In genomic region chr11:105861225-105861624, GRCh38 we compare ENCODE assay signal across 15 cellular contexts.
DNase-seq lines count a peak whose midpoint lies in the region; ATAC-seq, FAIRE-seq and TF ChIP-seq lines count a peak whose summit lies in the region.
"Had no signal": no experiment of that assay in that cellular context is flagged by ENCODE, and none has a peak within 500 bp of the region (broad histone marks: within the 10 kb centered on the region; RNA-seq: fewer than 3 reads in every experiment).

No MANE protein-coding gene starts in this region.

- H3K9me3 Mint-ChIP-seq in natural killer cell, result no peaks in the 10 kb centered on the region
- H3K9me3 Mint-ChIP-seq in activated CD4-positive, alpha-beta memory T cell treated with anti-CD3 and anti-CD28 coated beads, Interleukin-2, amount 10 ng/mL, durations not matched to agents 7 days and 5 days, result no peaks in the 10 kb centered on the region
- H3K9me3 Mint-ChIP-seq: activated naive CD8-positive, alpha-beta T cell treated with anti-CD3 and anti-CD28 coated beads for 36 hours had no signal

- no peak for FAIRE-seq in D721Med (lab: Jason Lieb, UNC)
- FAIRE-seq in kidney (lab: Jason Lieb, UNC), result no peak

- H3K27ac Mint-ChIP-seq in natural killer cell, result no peak overlapping the region
- no peak overlapping the region for H3K27ac Mint-ChIP-seq in activated CD4-positive, alpha-beta memory T cell treated with anti-CD3 and anti-CD28 coated beads, Interleukin-2, amount 10 ng/mL, durations not matched to agents 7 days and 5 days
- H3K27ac Mint-ChIP-seq: activated naive CD8-positive, alpha-beta T cell treated with anti-CD3 and anti-CD28 coated beads for 36 hours; mesothelial cell of epicardium had no signal

- H3K36me3 Mint-ChIP-seq in natural killer cell, result no peaks in the 10 kb centered on the region
- no peaks in the 10 kb centered on the region for H3K36me3 Mint-ChIP-seq in activated CD4-positive, alpha-beta memory T cell treated with anti-CD3 and anti-CD28 coated beads, Interleukin-2, amount 10 ng/mL, durations not matched to agents 7 days and 5 days (ENCODE audit: low read depth)
- H3K36me3 Mint-ChIP-seq: activated naive CD8-positive, alpha-beta T cell treated with anti-CD3 and anti-CD28 coated beads for 36 hours had no signal

- no peak overlapping the region for H3K4me3 ChIP-seq in RWPE2 (ENCODE audit: severe bottlenecking)
- H3K4me3 ChIP-seq in kidney (ENCODE audit: low read length in 2 of 2), result no peak overlapping the region
- no peak overlapping the region for H3K4me3 ChIP-seq in Peyer's patch
- H3K4me3 ChIP-seq: sigmoid colon, transverse colon had no signal

- DNase-seq in D721Med (ENCODE audit: insufficient read length, low spot score) (no peak), HT-29 (ENCODE audit: low spot score) (peak; percentile 14), RWPE2 (ENCODE audit: low spot score) (no peak), kidney (no peak), natural killer cell (no peak), Peyer's patch (no peak)
- DNase-seq in activated CD4-positive, alpha-beta memory T cell treated with anti-CD3 and anti-CD28 coated beads, Interleukin-2, amount 10 ng/mL, durations not matched to agents 7 days and 5 days, result no peak
- DNase-seq: activated CD8-positive, alpha-beta memory T cell treated with anti-CD3 and anti-CD28 coated beads for 24 hours; activated naive CD8-positive, alpha-beta T cell treated with anti-CD3 and anti-CD28 coated beads for 36 hours; DMS79; sigmoid colon; transverse colon had no signal

- POLR2A ChIA-PET in activated CD4-positive, alpha-beta memory T cell treated with anti-CD3 and anti-CD28 coated beads, Interleukin-2, amount 10 ng/mL, durations not matched to agents 7 days and 5 days (lab: Charles Lee), result no interaction called here

- H3K9ac ChIP-seq in kidney (ENCODE audit: low read length in 2 of 2), result no peak overlapping the region
- H3K9ac ChIP-seq: KMS-11 had no signal

- H3K4me1 Mint-ChIP-seq in natural killer cell, result no peaks in the 10 kb centered on the region
- no peaks in the 10 kb centered on the region for H3K4me1 Mint-ChIP-seq in activated CD4-positive, alpha-beta memory T cell treated with anti-CD3 and anti-CD28 coated beads, Interleukin-2, amount 10 ng/mL, durations not matched to agents 7 days and 5 days
- H3K4me1 Mint-ChIP-seq: activated naive CD8-positive, alpha-beta T cell treated with anti-CD3 and anti-CD28 coated beads for 36 hours had no signal

- no peaks in the 10 kb centered on the region for H3K4me1 ChIP-seq in RWPE2 (ENCODE audit: insufficient read depth, poor library complexity, severe bottlenecking)
- H3K4me1 ChIP-seq in kidney (ENCODE audit: control insufficient read depth in 1 of 2, insufficient read depth in 1 of 2, low read depth in 1 of 2, low read length in 2 of 2), result no peaks in the 10 kb centered on the region
- H3K4me1 ChIP-seq in Peyer's patch, result no peaks in the 10 kb centered on the region
- H3K4me1 ChIP-seq: sigmoid colon, transverse colon had no signal

- H3K4me3 Mint-ChIP-seq in natural killer cell, result no peak overlapping the region
- H3K4me3 Mint-ChIP-seq in activated CD4-positive, alpha-beta memory T cell treated with anti-CD3 and anti-CD28 coated beads, Interleukin-2, amount 10 ng/mL, durations not matched to agents 7 days and 5 days, result no peak overlapping the region
- H3K4me3 Mint-ChIP-seq: activated naive CD8-positive, alpha-beta T cell treated with anti-CD3 and anti-CD28 coated beads for 36 hours; mesothelial cell of epicardium had no signal

- CTCF ChIA-PET in activated CD4-positive, alpha-beta memory T cell treated with anti-CD3 and anti-CD28 coated beads, Interleukin-2, amount 10 ng/mL, durations not matched to agents 7 days and 5 days (lab: Charles Lee), result no interaction called here

- intact Hi-C loops in kidney (cut with DNase I), result no loop called here
- intact Hi-C loops in natural killer cell (cut with micrococcal nuclease), result loop anchor here (10.0 kb wide), 1 partner anchor 1256 kb away; no protein-coding TSS in a partner anchor

- TF ChIP-seq CTCF in D721Med (IDR thresholded peaks at IDR 0.05; ENCODE audit: insufficient read depth, missing control alignments), result peak; percentile 27
- peak; percentile 32 for TF ChIP-seq CTCF in RWPE2 (IDR thresholded peaks at IDR 0.05; ENCODE audit: poor library complexity, severe bottlenecking)
- peak; percentile 22 for TF ChIP-seq CTCF in kidney (IDR thresholded peaks at IDR 0.05; ENCODE audit: borderline replicate concordance, extremely low read depth, insufficient read depth)
- TF ChIP-seq CTCF in natural killer cell (IDR thresholded peaks at IDR 0.05), result no peak
- TF ChIP-seq CTCF in Peyer's patch (IDR thresholded peaks at IDR 0.05), result peak in 3 of 6 experiments; percentile 31 to 53 (median 49)

- H3K36me3 ChIP-seq in RWPE2 (ENCODE audit: low read depth), result no peaks in the 10 kb centered on the region
- no peaks in the 10 kb centered on the region for H3K36me3 ChIP-seq in kidney (ENCODE audit: control insufficient read depth in 1 of 2, insufficient read depth in 2 of 2, low read length in 2 of 2)
- H3K36me3 ChIP-seq in Peyer's patch, result no peaks in the 10 kb centered on the region
- H3K36me3 ChIP-seq: sigmoid colon, transverse colon had no signal

- ATAC-seq in RWPE2 (ENCODE audit: low read depth) (no peak), natural killer cell (no peak), GM18511 (IDR thresholded peaks at IDR 0.05; ENCODE audit: unreplicated experiment) (no peak)

- H3K9me3 ChIP-seq in RWPE2 (ENCODE audit: severe bottlenecking) (no peaks in the 10 kb centered on the region), kidney (ENCODE audit: control insufficient read depth in 1 of 2, low read length in 2 of 2) (no peaks in the 10 kb centered on the region), Peyer's patch (no peaks in the 10 kb centered on the region)
- H3K9me3 ChIP-seq: sigmoid colon, transverse colon had no signal

- H3K27me3 ChIP-seq in RWPE2 (ENCODE audit: insufficient read depth, poor library complexity, severe bottlenecking) (peaks cover 6% of the 10 kb centered on the region), Peyer's patch (no peaks in the 10 kb centered on the region)
- H3K27me3 ChIP-seq: sigmoid colon, transverse colon had no signal

- no peak overlapping the region for H3K27ac ChIP-seq in RWPE2 (ENCODE audit: poor library complexity, severe bottlenecking)
- no peak overlapping the region for H3K27ac ChIP-seq in kidney (ENCODE audit: low read depth in 2 of 2, low read length in 2 of 2)
- H3K27ac ChIP-seq in Peyer's patch, result no peak overlapping the region
- H3K27ac ChIP-seq: KMS-11, sigmoid colon, transverse colon had no signal

- no peak for TF ChIP-seq POLR2A in Peyer's patch (IDR thresholded peaks at IDR 0.05)

- H3K27me3 Mint-ChIP-seq in natural killer cell (ENCODE audit: low read depth in 2 of 2), result no peaks in the 10 kb centered on the region
- peaks cover 3% of the 10 kb centered on the region for H3K27me3 Mint-ChIP-seq in activated CD4-positive, alpha-beta memory T cell treated with anti-CD3 and anti-CD28 coated beads, Interleukin-2, amount 10 ng/mL, durations not matched to agents 7 days and 5 days
